In genomic region chr5:132221781-132222648, GRCh38 we compare ENCODE assay signal across 9 cellular contexts. TPM values are rescaled to one million over a fixed set of nuclear protein-coding genes. Genes with fewer than 3 reads are reported as not detected.
A peak's percentile ranks its signal among the peaks of the same experiment; 100 is the strongest.
DNase-seq lines count a peak whose midpoint lies in the region; ATAC-seq and TF ChIP-seq lines count a peak whose summit lies in the region.
"Had no signal": no experiment of that assay in that cellular context is flagged by ENCODE, and none has a peak within 500 bp of the region (broad histone marks: within the 10 kb centered on the region; RNA-seq: fewer than 3 reads in every experiment).

No MANE protein-coding gene starts in this region.

- H3K4me3 ChIP-seq in AG04450 (ENCODE audit: low read depth, low read length) (no peak overlapping the region), mucosa of descending colon (no peak overlapping the region), A673 (ENCODE audit: low read depth, low read length, poor library complexity, severe bottlenecking) (no peak overlapping the region)

- peak overlapping the region; percentile 85 for H3K27ac ChIP-seq in AG04450 (ENCODE audit: low read depth, low read length)
- H3K27ac ChIP-seq in A673 (ENCODE audit: low read depth, low read length, poor library complexity, severe bottlenecking) = no peak overlapping the region
- H3K27ac ChIP-seq: VCaP had no signal

- H3K9me3 ChIP-seq in AG04450 (ENCODE audit: control insufficient read depth, insufficient read depth, low read length) = no peaks in the 10 kb centered on the region
- no peaks in the 10 kb centered on the region for H3K9me3 ChIP-seq in mucosa of descending colon
- H3K9me3 ChIP-seq in A673 (ENCODE audit: low read depth, low read length, poor library complexity, severe bottlenecking) = no peaks in the 10 kb centered on the region

- peaks cover 30% of the 10 kb centered on the region for H3K4me1 ChIP-seq in mucosa of descending colon (ENCODE audit: low read depth)
- H3K4me1 ChIP-seq in A673 (ENCODE audit: insufficient read depth, low read length, poor library complexity, severe bottlenecking) = peaks cover 18% of the 10 kb centered on the region

- H3K36me3 ChIP-seq in mucosa of descending colon (ENCODE audit: low read depth) = no peaks in the 10 kb centered on the region
- no peaks in the 10 kb centered on the region for H3K36me3 ChIP-seq in A673 (ENCODE audit: insufficient read depth, low read length, poor library complexity, severe bottlenecking)

- in situ Hi-C loops in ACHN (cut with HindIII; ENCODE audit: low pct_ligation_motif_present, low pct_unique_long_range_greater_than_20kb, low sequenced_read_pairs) = no loop called here

- POLR2A ChIA-PET in AG04450 (lab: Yijun Ruan, JAX) = interaction anchor here (1.0 kb wide), 1 partner anchor 120 kb away, joined by 3 read pairs; no protein-coding TSS in a partner anchor
- POLR2A ChIA-PET in A673 (lab: Charles Lee; ENCODE audit: low non-redundant PET) = no interaction called here

- H3K27me3 ChIP-seq in AG04450 (ENCODE audit: control insufficient read depth, insufficient read depth, low read length) = no peaks in the 10 kb centered on the region
- no peaks in the 10 kb centered on the region for H3K27me3 ChIP-seq in A673 (replicated peaks; ENCODE audit: insufficient read depth, low read depth, low read length, poor library complexity)

- ATAC-seq in HG02885 (IDR thresholded peaks at IDR 0.05; ENCODE audit: poor library complexity, unreplicated experiment) (peak; percentile 1), mucosa of descending colon (peak; percentile 12), HG03457 (IDR thresholded peaks at IDR 0.05; ENCODE audit: unreplicated experiment) (no peak)

- CTCF ChIA-PET in AG04450 (lab: Charles Lee) (interaction anchor here (0.9 to 10.1 kb wide), 3 partner anchors 13 to 32 kb away, joined by 3 to 84 read pairs (median 3); no protein-coding TSS in a partner anchor), A673 (lab: Charles Lee) (no interaction called here)

- no TSS peak for BruUV-seq in A673 (replicated peaks; lab: Mats Ljungman, UMichigan)

- intact Hi-C loops in mucosa of descending colon (cut with DNase I, micrococcal nuclease) (no loop called here), A673 (cut with micrococcal nuclease; ENCODE audit: unreplicated experiment) (no loop called here)

- DNase-seq in AG04450 (ENCODE audit: low read depth, low spot score) (peak; percentile 78), dedifferentiated amniotic fluid mesenchymal stem cell (ENCODE audit: extremely low spot score) (peak; percentile 86), mucosa of descending colon (peak in 1 of 3 donors; percentile 51), A673 (ENCODE audit: low spot score) (no peak), ACHN (no peak), activated T-cell treated with anti-CD3 and anti-CD28 coated beads for 4 hours (no peak)

- TF ChIP-seq CTCF in AG04450 (IDR thresholded peaks at IDR 0.05; ENCODE audit: low read depth, low read length) (peak; percentile 31), mucosa of descending colon (IDR thresholded peaks at IDR 0.05) (no peak), A673 (conservative IDR thresholded peaks at IDR 0.05; ENCODE audit: low read depth, low read length) (no peak)

RNA-seq across cellular contexts. Expression of gene P4HA2, which starts 5.6 kb away (rescaled TPM):
- polyA plus RNA-seq in AG04450 (2011; rRNA removed) = 178 and 186 TPM in 2 replicates
- 114 and 128 TPM in 2 replicates for polyA minus RNA-seq in AG04450 (2011; rRNA and poly(A)+ RNA removed)
- 10 to 100 TPM; 47.0 to 65.0 (median 56.1) TPM for total RNA-seq in mucosa of descending colon
- 2.8 and 3.3 TPM in 2 replicates for total RNA-seq in A673 (2021)

RNA-seq across cellular contexts. Expression of gene PDLIM4, which starts 35.5 kb away (rescaled TPM):
- 43.4 and 64.2 TPM in 2 replicates for polyA plus RNA-seq in AG04450 (2011; rRNA removed)
- 52.0 and 86.8 TPM in 2 replicates for polyA minus RNA-seq in AG04450 (2011; rRNA and poly(A)+ RNA removed)
- total RNA-seq in mucosa of descending colon = 10 to 100 TPM in 1 of 3 donors, 1 to 10 TPM in 2; 5.1 to 59.0 (median 5.6) TPM
- total RNA-seq in A673 (2021) = 6.0 and 8.9 TPM in 2 replicates

Comparison
In these comparisons a context has a peak if more than half of its experiments do, and no peak if none do; other contexts are left out.
1. DNase-seq: peak in AG04450 (single experiment) and dedifferentiated amniotic fluid mesenchymal stem cell (single experiment); none in A673 (single experiment), ACHN (single experiment) and activated T-cell treated with anti-CD3 and anti-CD28 coated beads for 4 hours (single experiment).
2. RNA of gene P4HA2, which starts 5.6 kb away (total RNA-seq): 47.0 to 65.0 TPM in mucosa of descending colon; 2.8 to 3.3 TPM in A673; every median in the first group is over 10 times any median in the second.